ENCODE assay signal across 10 cellular contexts in genomic region chr19:15091918-15092753, GRCh38. TPM values are rescaled to one million over a fixed set of nuclear protein-coding genes. Genes with fewer than 3 reads are reported as not detected.
DNase-seq lines count a peak whose midpoint lies in the region; ATAC-seq and TF ChIP-seq lines count a peak whose summit lies in the region.
"Had no signal": no experiment of that assay in that cellular context is flagged by ENCODE, and none has a peak within 500 bp of the region (broad histone marks: within the 10 kb centered on the region; RNA-seq: fewer than 3 reads in every experiment).

No MANE protein-coding gene starts in this region.

- H3K27me3 ChIP-seq in lung (ENCODE audit: control insufficient read depth, insufficient read depth), result no peaks in the 10 kb centered on the region
- H3K27me3 ChIP-seq: BLaER1 treated with 17β-estradiol and CSF1 and Interleukin-3, amounts not matched to agents 10 nM and 100 nM had no signal

- peaks cover 26% of the 10 kb centered on the region for H3K27me3 Mint-ChIP-seq in chondrocyte (ENCODE audit: low read depth)

- TF ChIP-seq CTCF in chondrocyte (IDR thresholded peaks at IDR 0.05), result peak; percentile 84
- TF ChIP-seq CTCF in lung (IDR thresholded peaks at IDR 0.05; ENCODE audit: control extremely low read depth, extremely low read depth), result peak; percentile 59

- H3K9me3 ChIP-seq in lung (ENCODE audit: control insufficient read depth in 2 of 2, insufficient read depth in 1 of 2, low read length in 1 of 2), result no peaks in the 10 kb centered on the region
- H3K9me3 ChIP-seq: BLaER1 treated with 17β-estradiol and CSF1 and Interleukin-3, amounts not matched to agents 10 nM and 100 nM had no signal

- peak; percentile 58 for ATAC-seq in lung (ENCODE audit: insufficient read depth, low FRiP score)
- no peak for ATAC-seq in HG02938 (IDR thresholded peaks at IDR 0.05; ENCODE audit: unreplicated experiment)

- peak overlapping the region; percentile 36 for H3K4me3 Mint-ChIP-seq in chondrocyte (ENCODE audit: unreplicated experiment)
- H3K4me3 Mint-ChIP-seq: activated naive CD8-positive, alpha-beta T cell had no signal

- H3K36me3 ChIP-seq in lung (ENCODE audit: control insufficient read depth in 2 of 2, insufficient read depth in 2 of 2, low read length in 2 of 2), result no peaks in the 10 kb centered on the region
- H3K36me3 ChIP-seq: BLaER1 treated with 17β-estradiol and CSF1 and Interleukin-3, amounts not matched to agents 10 nM and 100 nM had no signal

- H3K4me1 ChIP-seq in lung (ENCODE audit: control insufficient read depth in 2 of 2, insufficient read depth in 2 of 2, low read length in 2 of 2), result peaks cover 0 to 2% of the 10 kb centered on the region in 2 donors

- no peak overlapping the region for H3K4me3 ChIP-seq in lung
- H3K4me3 ChIP-seq: BLaER1 treated with 17β-estradiol and CSF1 and Interleukin-3, amounts not matched to agents 10 nM and 100 nM had no signal

- DNase-seq in NCI-H510A treated with DMSO at 0.1 percent for 48 hours (lab: John Stamatoyannopoulos, UW), result peak; percentile 61
- DNase-seq in NCI-H510A (lab: John Stamatoyannopoulos, UW), result no peak
- DNase-seq in NCI-H1092 treated with DMSO at 0.1 percent for 48 hours (lab: John Stamatoyannopoulos, UW), result peak; percentile 48
- peak; percentile 49 for DNase-seq in SKM-1 (lab: John Stamatoyannopoulos, UW; ENCODE audit: unreplicated experiment)
- DNase-seq in chondrocyte (ENCODE audit: low spot score), result no peak
- no peak for DNase-seq in lung (ENCODE audit: low spot score)
- peak; percentile 81 for DNase-seq in superior temporal gyrus (ENCODE audit: extremely low spot score)

- H3K27ac ChIP-seq in lung (ENCODE audit: low read depth in 1 of 2, low read length in 1 of 2), result no peak overlapping the region
- H3K27ac ChIP-seq: BLaER1 treated with 17β-estradiol and CSF1 and Interleukin-3, amounts not matched to agents 10 nM and 100 nM had no signal

- no peaks in the 10 kb centered on the region for H3K4me1 Mint-ChIP-seq in chondrocyte (ENCODE audit: low read depth)

- WGBS in lung, 2 donors, result 18 to 27% methylated on average over 13 of the region's 13 CpGs

- no peaks in the 10 kb centered on the region for H3K36me3 Mint-ChIP-seq in chondrocyte (ENCODE audit: low read depth)
- H3K36me3 Mint-ChIP-seq: activated naive CD8-positive, alpha-beta T cell had no signal

- H3K27ac Mint-ChIP-seq in chondrocyte (ENCODE audit: unreplicated experiment), result no peak overlapping the region
- H3K27ac Mint-ChIP-seq: activated naive CD8-positive, alpha-beta T cell had no signal

- no peaks in the 10 kb centered on the region for H3K9me3 Mint-ChIP-seq in chondrocyte (ENCODE audit: low read depth)

RNA-seq across cellular contexts. Expression of gene OR1I1, which starts 10.1 kb away (rescaled TPM):
- total RNA-seq in chondrocyte (not detected in 3 replicates), lung (not detected)
- polyA plus RNA-seq in lung, result not detected

RNA-seq across cellular contexts. Expression of gene SYDE1, which starts 15.1 kb away (rescaled TPM):
- total RNA-seq in chondrocyte (49.3 to 98.0 TPM (median 96.3 TPM) in 3 replicates), lung (10 to 100 TPM; 17.0 to 26.9 TPM)
- 10 to 100 TPM in 1 of 2 donors, 1 to 10 TPM in 1; 5.5 to 16.5 TPM for polyA plus RNA-seq in lung

RNA-seq across cellular contexts. Expression of gene CASP14, which starts 42.9 kb away (rescaled TPM):
- not detected in 3 replicates for total RNA-seq in chondrocyte
- total RNA-seq in lung, result not detected
- not detected for polyA plus RNA-seq in lung

Comparison
In these comparisons a context has a peak if more than half of its experiments do, and no peak if none do; other contexts are left out.
1. DNase-seq: peak in NCI-H510A treated with DMSO at 0.1 percent for 48 hours (single experiment), NCI-H1092 treated with DMSO at 0.1 percent for 48 hours (single experiment), SKM-1 (single experiment) and superior temporal gyrus (single experiment); none in NCI-H510A (single experiment), chondrocyte (single experiment) and lung (single experiment).